ENCODE assay signal across 9 cellular contexts in the genomic region with DNA sequence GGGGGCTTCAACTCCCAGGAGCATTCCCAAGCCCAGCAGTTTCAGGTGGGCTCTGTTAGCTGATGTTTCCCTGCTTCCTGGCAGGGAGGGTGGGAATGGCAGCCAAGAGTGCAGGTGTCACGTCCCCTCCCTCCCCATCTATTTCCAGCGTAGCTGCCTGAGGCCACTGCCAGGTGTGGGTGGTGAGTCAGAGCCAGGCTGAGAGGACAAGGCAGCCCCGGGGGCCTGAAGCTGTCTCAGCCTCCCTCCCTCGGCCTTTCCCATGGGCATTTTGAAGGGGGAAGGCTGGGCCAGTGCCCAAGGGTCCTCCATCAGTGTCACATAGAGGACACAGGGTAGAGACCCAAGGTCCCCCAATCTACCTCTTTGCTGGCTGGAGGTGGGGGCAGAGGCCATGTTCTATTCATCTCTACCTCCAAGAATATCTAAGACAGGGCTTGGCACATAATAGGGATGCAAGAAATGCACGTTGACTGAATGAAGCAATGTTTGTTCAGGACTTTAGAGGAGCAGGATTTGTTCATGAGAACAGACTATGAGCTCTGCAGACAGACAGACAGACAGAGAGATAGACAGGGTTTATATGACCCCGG. TPM values are rescaled to one million over a fixed set of nuclear protein-coding genes. Genes with fewer than 3 reads are reported as not detected.
DNase-seq lines count a peak whose midpoint lies in the region; ATAC-seq and TF ChIP-seq lines count a peak whose summit lies in the region.
"Had no signal": no experiment of that assay in that cellular context is flagged by ENCODE, and none has a peak within 500 bp of the region (broad histone marks: within the 10 kb centered on the region; RNA-seq: fewer than 3 reads in every experiment).

No MANE protein-coding gene starts in this region.

- no peak overlapping the region for H2AK9ac ChIP-seq in IMR-90 (replicated peaks; ENCODE audit: low read depth, low read length, poor library complexity)

- no peak overlapping the region for H3K23ac ChIP-seq in IMR-90 (ENCODE audit: low read depth, low read length)

- TF ChIP-seq CTCF in IMR-90 (conservative IDR thresholded peaks at IDR 0.05; ENCODE audit: low read depth, low read length): no peak
- no peak for TF ChIP-seq CTCF in mucosa of descending colon (IDR thresholded peaks at IDR 0.05)

- H3K27me3 ChIP-seq in IMR-90 (ENCODE audit: control insufficient read depth, insufficient read depth, low read length) (no peaks in the 10 kb centered on the region), SJCRH30 (no peaks in the 10 kb centered on the region), right cardiac atrium (ENCODE audit: control insufficient read depth, insufficient read depth) (no peaks in the 10 kb centered on the region)

- no peaks in the 10 kb centered on the region for H4K20me1 ChIP-seq in IMR-90 (ENCODE audit: insufficient read depth, low read length)

- peaks cover 14% of the 10 kb centered on the region for H3K4me1 ChIP-seq in IMR-90 (ENCODE audit: control insufficient read depth, insufficient read depth, low read length)
- peaks cover 51% of the 10 kb centered on the region for H3K4me1 ChIP-seq in SJCRH30
- H3K4me1 ChIP-seq in mucosa of descending colon (ENCODE audit: low read depth): no peaks in the 10 kb centered on the region
- H3K4me1 ChIP-seq in right cardiac atrium (ENCODE audit: control insufficient read depth, insufficient read depth, low read length): peaks cover 4% of the 10 kb centered on the region

- no peaks in the 10 kb centered on the region for H3K36me3 ChIP-seq in IMR-90 (ENCODE audit: control insufficient read depth, insufficient read depth, low read length)
- no peaks in the 10 kb centered on the region for H3K36me3 ChIP-seq in SJCRH30
- no peaks in the 10 kb centered on the region for H3K36me3 ChIP-seq in mucosa of descending colon (ENCODE audit: low read depth)

- no peaks in the 10 kb centered on the region for H3K9me3 ChIP-seq in IMR-90 (ENCODE audit: control insufficient read depth, insufficient read depth, low read length)
- no peaks in the 10 kb centered on the region for H3K9me3 ChIP-seq in SJCRH30 (replicated peaks)
- H3K9me3 ChIP-seq in mucosa of descending colon: no peaks in the 10 kb centered on the region
- no peaks in the 10 kb centered on the region for H3K9me3 ChIP-seq in right cardiac atrium (ENCODE audit: control insufficient read depth, low read length)

- intact Hi-C loops in IMR-90 (cut with micrococcal nuclease) (no loop called here), mucosa of descending colon (cut with DNase I, micrococcal nuclease) (no loop called here), right cardiac atrium (cut with DNase I) (loop anchor here in 1 of 4 donors (10.0 kb wide), 1 partner anchor 49 kb away; no protein-coding TSS in a partner anchor)

- POLR2A ChIA-PET in IMR-90 (lab: Charles Lee; ENCODE audit: unreplicated experiment): no interaction called here

- TF ChIP-seq RAD21 in IMR-90 (IDR thresholded peaks at IDR 0.05; ENCODE audit: low read length): no peak

- no peak for ATAC-seq in IMR-90 (ENCODE audit: low read depth)
- ATAC-seq in mucosa of descending colon: peak; percentile 32
- no peak for ATAC-seq in right cardiac atrium
- no peak for ATAC-seq in GM19467 (IDR thresholded peaks at IDR 0.05; ENCODE audit: unreplicated experiment)

- peak; percentile 81 for DNase-seq in Caki2 (ENCODE audit: low read depth)
- peak; percentile 59 for DNase-seq in IMR-90
- peak; percentile 62 to 69 for DNase-seq in SJCRH30
- DNase-seq in mucosa of descending colon: no peak
- DNase-seq in GOT3 (lab: John Stamatoyannopoulos, UW): no peak
- DNase-seq in right cardiac atrium: no peak
- no peak for DNase-seq in EL
- DNase-seq: amniotic stem cell had no signal

- H3K14ac ChIP-seq in IMR-90 (replicated peaks; ENCODE audit: low read depth, low read length): no peak overlapping the region

- H3K9me1 ChIP-seq in IMR-90 (ENCODE audit: insufficient read depth, low read length): peaks cover 3% of the 10 kb centered on the region; the same call in 1 of the 2 replicates

- H2BK5ac ChIP-seq in IMR-90 (ENCODE audit: low read depth, low read length, poor library complexity, severe bottlenecking): peak overlapping the region; percentile 27

- peaks cover 0 to 3% of the 10 kb centered on the region in 2 experiments; a peak in 1 of 4 replicates for H3K79me1 ChIP-seq in IMR-90 (ENCODE audit: low read depth in 1 of 2, low read length in 2 of 2)

- 0 out of 3 replicates have a peak overlapping the region, but pooled peaks have one; percentile 51 for H2BK15ac ChIP-seq in IMR-90 (ENCODE audit: low read depth, low read length)

- H3K27ac ChIP-seq in IMR-90 (ENCODE audit: insufficient read depth, low read length) (no peak overlapping the region), SJCRH30 (no peak overlapping the region), right cardiac atrium (ENCODE audit: low read length) (no peak overlapping the region)

- H2AFZ ChIP-seq in IMR-90 (replicated peaks; ENCODE audit: low read length, poor library complexity): no peak overlapping the region

- H2BK120ac ChIP-seq in IMR-90 (ENCODE audit: low read depth, low read length): peak overlapping the region; percentile 87

- WGBS in IMR-90 (ENCODE audit: extremely low coverage in 2 of 2, insufficient read length in 1 of 2), 2 experiments: 100% methylated on average over 1 of the region's 6 CpGs; no CpG with 5 or more reads in 1 of the 2 experiments
- 59% methylated on average over 6 of the region's 6 CpGs for WGBS in right cardiac atrium

- H3K9ac ChIP-seq in IMR-90 (ENCODE audit: low read depth, low read length): no peak overlapping the region

- no peak overlapping the region for H4K5ac ChIP-seq in IMR-90 (ENCODE audit: low read depth, low read length)

- CTCF ChIA-PET in IMR-90 (lab: Yijun Ruan, JAX): no interaction called here

- in situ Hi-C loops in Caki2 (cut with HindIII; ENCODE audit: low pct_unique_long_range_greater_than_20kb, low sequenced_read_pairs) (no loop called here), IMR-90 (cut with MboI; ENCODE audit: low sequenced_read_pairs) (no loop called here)

- H2BK20ac ChIP-seq in IMR-90 (ENCODE audit: low read depth, low read length): peak overlapping the region; percentile 83; the same call in 1 of the 2 replicates

- H3K4me2 ChIP-seq in IMR-90 (ENCODE audit: low read depth, low read length): no peak overlapping the region

- H3K4ac ChIP-seq in IMR-90 (ENCODE audit: low read depth, low read length): peak overlapping the region; percentile 80; the same call in 1 of the 2 replicates

- H4K8ac ChIP-seq in IMR-90 (ENCODE audit: low read depth in 2 of 2, low read length in 2 of 2): peak overlapping the region; percentile 12 to 25; a peak in 2 of 4 replicates

- H3K56ac ChIP-seq in IMR-90 (ENCODE audit: extremely low read depth, insufficient read depth, low read length): no peak overlapping the region

- BruUV-seq in IMR-90 (replicated peaks; lab: Mats Ljungman, UMichigan): no TSS peak

- TF ChIP-seq POLR2A in IMR-90 (IDR thresholded peaks at IDR 0.05; ENCODE audit: low read depth, low read length): no peak

- H2AK5ac ChIP-seq in IMR-90 (ENCODE audit: low read depth, low read length): peak overlapping the region; percentile 43; the same call in 1 of the 2 replicates

- peak overlapping the region; percentile 7; the same call in 1 of the 2 replicates for H3K18ac ChIP-seq in IMR-90 (ENCODE audit: low read depth, low read length)

- H4K91ac ChIP-seq in IMR-90 (ENCODE audit: insufficient read depth, low read depth, low read length): no peak overlapping the region

- dilution Hi-C loops in IMR-90 (cut with HindIII; ENCODE audit: low sequenced_read_pairs, unreplicated experiment): no loop called here

- H3K4me3 ChIP-seq in IMR-90 (ENCODE audit: insufficient read depth, low read depth, low read length): no peak overlapping the region
- no peak overlapping the region for H3K4me3 ChIP-seq in SJCRH30
- no peak overlapping the region for H3K4me3 ChIP-seq in mucosa of descending colon
- H3K4me3 ChIP-seq in right cardiac atrium (ENCODE audit: low read length): no peak overlapping the region

TF ChIP-seq in IMR-90, 13 proteins besides CTCF, POLR2A, EP300 and RAD21:
- TF ChIP-seq RCOR1 (IDR thresholded peaks at IDR 0.05; ENCODE audit: insufficient replicate concordance, low read length) (no peak), BHLHE40 (IDR thresholded peaks at IDR 0.05; ENCODE audit: low read depth, low read length) (no peak), CHD1 (IDR thresholded peaks at IDR 0.05; ENCODE audit: low read depth, low read length) (no peak), FOS (IDR thresholded peaks at IDR 0.05; ENCODE audit: low read depth, low read length) (no peak), SMC3 (IDR thresholded peaks at IDR 0.05; ENCODE audit: low read depth, low read length) (no peak), MAZ (IDR thresholded peaks at IDR 0.05; ENCODE audit: borderline replicate concordance, low read depth, low read length) (no peak)
- TF ChIP-seq, protein P1, sequence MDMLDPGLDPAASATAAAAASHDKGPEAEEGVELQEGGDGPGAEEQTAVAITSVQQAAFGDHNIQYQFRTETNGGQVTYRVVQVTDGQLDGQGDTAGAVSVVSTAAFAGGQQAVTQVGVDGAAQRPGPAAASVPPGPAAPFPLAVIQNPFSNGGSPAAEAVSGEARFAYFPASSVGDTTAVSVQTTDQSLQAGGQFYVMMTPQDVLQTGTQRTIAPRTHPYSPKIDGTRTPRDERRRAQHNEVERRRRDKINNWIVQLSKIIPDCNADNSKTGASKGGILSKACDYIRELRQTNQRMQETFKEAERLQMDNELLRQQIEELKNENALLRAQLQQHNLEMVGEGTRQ (IDR thresholded peaks at IDR 0.05; ENCODE audit: low read depth, low read length): no peak

RNA-seq across cellular contexts. Expression of a gene that starts 34.4 kb away (rescaled TPM):
- 460 and 470 TPM in 2 replicates for total RNA-seq in Caki2 (2014; rRNA removed; shearing (Covaris generic); ENCODE audit: low replicate concordance)
- 109 and 171 TPM in 2 replicates for total RNA-seq in IMR-90 (2012; rRNA removed)
- 304 and 385 TPM in 2 replicates for polyA plus RNA-seq in IMR-90 (2012; rRNA removed)
- polyA plus RNA-seq in IMR-90 (2012; cell fraction: cytosol; rRNA removed): 781 and 851 TPM in 2 replicates
- 1,444 and 1,599 TPM in 2 replicates for polyA plus RNA-seq in IMR-90 (2012; cell fraction: nucleus; rRNA removed; ENCODE audit: low replicate concordance)
- 332 and 336 TPM in 2 replicates for total RNA-seq in SJCRH30 (2014; rRNA removed; shearing (Covaris generic))
- total RNA-seq in mucosa of descending colon: 100 to 1,000 TPM in 2 of 3 donors, 10 to 100 TPM in 1; 83.0 to 316 (median 121) TPM
- 100 to 1,000 TPM; 162 to 225 (median 179) TPM for total RNA-seq in right cardiac atrium
- 208 TPM for polyA plus RNA-seq in right cardiac atrium

Comparison
In these comparisons a context has a peak if more than half of its experiments do, and no peak if none do; other contexts are left out.
1. DNase-seq: peak in Caki2 (single experiment), IMR-90 (single experiment) and SJCRH30 (2 of 2); none in mucosa of descending colon (0 of 3), GOT3 (single experiment), right cardiac atrium (0 of 3) and EL (single experiment).